In the genomic region with DNA sequence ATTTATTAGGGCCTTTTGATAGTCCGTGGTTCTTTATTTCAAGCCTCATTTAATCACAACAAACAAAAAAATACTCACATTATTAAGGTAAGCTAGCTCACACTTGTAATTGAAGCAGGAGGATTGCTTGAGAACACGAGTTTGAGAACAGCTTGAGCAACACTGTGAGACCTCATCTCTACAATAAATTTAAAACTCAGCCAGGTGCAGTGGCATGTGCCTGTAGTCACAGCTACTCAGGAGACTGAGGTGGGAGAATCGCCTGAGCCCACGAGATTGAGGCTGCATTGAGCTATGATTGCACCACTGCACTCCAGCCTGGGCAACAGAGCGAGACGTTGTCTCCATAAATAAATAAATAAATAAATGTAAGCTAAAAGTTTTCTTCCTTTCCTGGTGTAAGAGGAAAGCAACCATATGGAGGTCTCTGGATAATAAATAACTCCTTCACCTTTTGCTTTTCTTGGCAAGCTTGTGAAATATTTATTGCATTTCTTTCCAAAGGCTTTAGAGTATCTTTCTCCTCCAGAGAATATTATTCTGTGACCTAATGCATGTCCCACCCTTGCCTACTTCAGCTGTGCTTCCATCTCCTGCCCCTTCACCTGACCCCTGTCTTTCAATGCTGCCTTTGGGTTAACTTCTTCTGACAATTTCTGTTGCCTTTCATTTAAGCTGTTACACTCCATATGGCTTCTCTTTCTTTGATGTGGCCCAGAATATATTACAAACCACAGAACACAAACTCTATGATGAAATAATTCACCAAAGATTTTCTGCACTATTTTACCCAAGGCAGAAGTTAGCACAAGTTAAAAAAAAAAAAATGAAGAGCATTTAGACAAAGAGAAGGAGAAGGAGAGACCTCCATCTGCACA, we compare ENCODE assay signal across 18 cellular contexts.
A peak's percentile ranks its signal among the peaks of the same experiment; 100 is the strongest.
DNase-seq lines count a peak whose midpoint lies in the region; ATAC-seq, FAIRE-seq and TF ChIP-seq lines count a peak whose summit lies in the region.
"Had no signal": no experiment of that assay in that cellular context is flagged by ENCODE, and none has a peak within 500 bp of the region (broad histone marks: within the 10 kb centered on the region; RNA-seq: fewer than 3 reads in every experiment).

No MANE protein-coding gene starts in this region.

- H3K4me1 ChIP-seq in right lobe of liver, result no peaks in the 10 kb centered on the region

- H3K4me3 ChIP-seq in AG04450 (ENCODE audit: low read depth, low read length) (no peak overlapping the region), right lobe of liver (no peak overlapping the region)
- H3K4me3 ChIP-seq: GM12878, PC-9, SK-N-MC had no signal

- POLR2A ChIA-PET in AG04450 (lab: Yijun Ruan, JAX), result no interaction called here

- 74% methylated on average over 6 of the region's 6 CpGs for WGBS in right lobe of liver (ENCODE audit: insufficient coverage, low coverage, low lambda C conversion rate, missing lambda C conversion rate)

- no peak for TF ChIP-seq POLR2A in right lobe of liver (IDR thresholded peaks at IDR 0.05)

- ATAC-seq in right lobe of liver, result no peak
- ATAC-seq: GM12878, HepG2 had no signal

- CTCF ChIA-PET in AG04450 (lab: Charles Lee), result no interaction called here

- no peaks in the 10 kb centered on the region for H3K27me3 ChIP-seq in AG04450 (ENCODE audit: control insufficient read depth, insufficient read depth, low read length)
- H3K27me3 ChIP-seq in right lobe of liver, result no peaks in the 10 kb centered on the region

- no peaks in the 10 kb centered on the region for H3K36me3 ChIP-seq in right lobe of liver

- intact Hi-C loops in right lobe of liver (cut with DNase I), result no loop called here

- H3K9me3 ChIP-seq in AG04450 (ENCODE audit: control insufficient read depth, insufficient read depth, low read length), result no peaks in the 10 kb centered on the region
- H3K9me3 ChIP-seq in right lobe of liver, result no peaks in the 10 kb centered on the region

- FAIRE-seq in frontal cortex (lab: Jason Lieb, UNC), result no peak
- FAIRE-seq: GM12878, GM18507, HepG2 had no signal

- H3K27ac ChIP-seq in AG04450 (ENCODE audit: low read depth, low read length), result no peak overlapping the region
- H3K27ac ChIP-seq in right lobe of liver, result no peak overlapping the region
- H3K27ac ChIP-seq: PC-9, SK-N-MC had no signal

- no peak for TF ChIP-seq CTCF in AG04450 (IDR thresholded peaks at IDR 0.05; ENCODE audit: low read depth, low read length)
- TF ChIP-seq CTCF in right lobe of liver (IDR thresholded peaks at IDR 0.05), result no peak

- DNase-seq in AG04450 (ENCODE audit: low read depth, low spot score) (peak; percentile 1), DMS 273 (lab: John Stamatoyannopoulos, UW; ENCODE audit: unreplicated experiment) (peak; percentile 45), amniotic epithelial cell (ENCODE audit: low read depth) (peak; percentile 16), left kidney (ENCODE audit: low read depth, low spot score) (peak; percentile 73), foreskin melanocyte (no peak), right lobe of liver (no peak), NOMO-1 treated with DMSO at 0.1 percent for 48 hours (lab: John Stamatoyannopoulos, UW; ENCODE audit: unreplicated experiment) (no peak), frontal cortex (ENCODE audit: low spot score in 2 of 2) (no peak)
- DNase-seq: CD8-positive, alpha-beta memory T cell; H9; MM.1S; NCI-H1105; NCI-H2227 treated with DMSO at 0.1 percent for 48 hours; PC-9 had no signal

Comparison
In these comparisons a context has a peak if more than half of its experiments do, and no peak if none do; other contexts are left out.
1. DNase-seq: peak in AG04450 (single experiment), DMS 273 (single experiment), amniotic epithelial cell (single experiment) and left kidney (single experiment); none in foreskin melanocyte (single experiment), right lobe of liver (0 of 3), NOMO-1 treated with DMSO at 0.1 percent for 48 hours (single experiment) and frontal cortex (0 of 2).